In the genomic region with DNA sequence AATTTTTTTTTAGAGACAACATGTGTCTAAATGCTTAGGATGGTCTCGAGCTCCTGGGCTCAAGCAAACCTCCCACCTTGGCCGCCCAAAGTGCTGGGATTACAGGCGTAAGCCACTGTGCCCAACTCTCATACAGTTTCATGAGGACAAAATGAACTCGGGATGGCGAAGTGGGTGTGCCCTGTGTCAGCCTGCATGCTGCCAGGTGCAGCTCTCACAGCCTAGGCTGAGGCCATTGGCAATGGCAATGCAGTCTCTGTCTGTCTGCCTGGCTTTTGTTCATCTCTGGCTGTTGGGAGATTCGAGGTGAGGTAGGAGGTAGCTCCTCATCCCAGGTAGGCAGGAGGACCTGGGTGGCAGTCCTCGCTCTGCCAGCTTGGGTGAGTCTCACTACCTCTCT, we compare ENCODE assay signal across 33 cellular contexts.
"Had no signal": no experiment of that assay in that cellular context is flagged by ENCODE, and none has a peak within 500 bp of the region (broad histone marks: within the 10 kb centered on the region; RNA-seq: fewer than 3 reads in every experiment).

No MANE protein-coding gene starts in this region.

- H3K4me1 ChIP-seq: adrenal gland, SJSA1 had no signal

- ATAC-seq: activated naive CD4-positive, alpha-beta T cell treated with anti-CD3 and anti-CD28 coated beads, Interleukin-2, amount 50 U/mL, for 72 hours; activated T-cell treated with anti-CD3 and anti-CD28 coated beads, Interleukin-2, amount 50 U/mL, for 4 hours; T-cell; T-helper 17 cell had no signal

- H3K27me3 ChIP-seq: adrenal gland, MG63, SJSA1 had no signal

- H3K9ac ChIP-seq: SK-N-SH had no signal

- H3K27ac ChIP-seq: adrenal gland, SJSA1, VCaP had no signal

- H3K36me3 ChIP-seq: adrenal gland, MG63, SJSA1 had no signal

- H3K9me2 ChIP-seq: SK-N-SH had no signal

- DNase-seq: activated B cell treated with CpG ODN at 0.5 μM for 24 hours; activated CD4-positive, alpha-beta memory T cell treated with anti-CD3 and anti-CD28 coated beads for 36 hours; activated CD4-positive, alpha-beta T cell treated with anti-CD3 and anti-CD28 coated beads for 4 hours; activated CD4-positive, alpha-beta T cell treated with anti-CD3 and anti-CD28 coated beads, Interleukin-2, amount 50 U/mL, for 1 hour; activated CD4-positive, CD25-positive, alpha-beta regulatory T cell treated with anti-CD3 and anti-CD28 coated beads, Interleukin-2, amount 50 U/mL, for 72 hours; activated CD8-positive, alpha-beta memory T cell treated with anti-CD3 and anti-CD28 coated beads, Interleukin-2, amount 50 U/mL, for 4 hours; activated gamma-delta T cell treated with Interleukin-2 at 50 U/mL for 16 hours; activated naive CD4-positive, alpha-beta T cell treated with anti-CD3 and anti-CD28 coated beads for 36 hours; activated T-cell treated with anti-CD3 and anti-CD28 coated beads for 4 hours; activated T-cell treated with anti-CD3 and anti-CD28 coated beads, Interleukin-2, amount 50 U/mL, for 4 hours; adrenal gland; caudate nucleus; cerebellar nuclear complex; Kasumi-1; KG1; MG63; MV-4-11; NCI-H1092 treated with DMSO at 0.1 percent for 48 hours; NCI-H1417; NCI-H187 treated with DMSO at 0.1 percent for 48 hours; NCI-H2081 treated with DMSO at 0.1 percent for 48 hours; NCI-H345; NCI-H510A; NCI-H526; NCI-H748 treated with DMSO at 0.1 percent for 48 hours; NK-92 treated with Interleukin-12 subunit alpha and Interleukin-12 subunit beta, amount 100 ng/mL, for 24 hours; SHP77 treated with DMSO at 0.1 percent for 48 hours; SK-N-SH; T-cell; T-helper 17 cell had no signal

- H3K4me2 ChIP-seq: SK-N-SH had no signal

- H3K9me3 ChIP-seq: adrenal gland, MG63, SJSA1, SK-N-SH had no signal

- H3K4me3 ChIP-seq: adrenal gland, MG63, SJSA1 had no signal
